ENCODE assay signal across 17 cellular contexts in the genomic region with DNA sequence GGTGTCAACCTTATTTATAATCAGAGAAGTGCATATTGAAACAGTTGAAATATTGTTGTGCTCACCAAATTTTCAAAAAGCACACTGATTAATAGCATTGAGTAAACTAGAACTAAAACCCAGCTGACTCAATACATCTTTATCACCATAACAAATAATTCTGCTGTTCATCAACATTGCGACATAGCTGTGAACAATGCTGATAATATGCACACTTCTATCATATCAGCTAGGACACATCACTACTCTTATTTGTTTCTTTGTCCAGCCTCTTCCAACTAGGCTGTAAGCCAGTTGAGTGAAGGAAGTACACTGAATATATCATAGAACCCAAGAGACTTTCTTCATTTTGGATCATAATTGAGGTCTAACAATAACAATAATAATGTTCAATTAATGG.
A peak's percentile ranks its signal among the peaks of the same experiment; 100 is the strongest.
DNase-seq lines count a peak whose midpoint lies in the region; ATAC-seq and TF ChIP-seq lines count a peak whose summit lies in the region.
"Had no signal": no experiment of that assay in that cellular context is flagged by ENCODE, and none has a peak within 500 bp of the region (broad histone marks: within the 10 kb centered on the region; RNA-seq: fewer than 3 reads in every experiment).

No MANE protein-coding gene starts in this region.

- H3K36me3 ChIP-seq in HCT116 (ENCODE audit: control insufficient read depth in 1 of 2, insufficient read depth in 2 of 2, low read length in 2 of 2), result no peaks in the 10 kb centered on the region
- no peaks in the 10 kb centered on the region for H3K36me3 ChIP-seq in body of pancreas (replicated peaks in 1 of 2; ENCODE audit: insufficient read depth in 1 of 2, low read depth in 2 of 2)
- no peaks in the 10 kb centered on the region for H3K36me3 ChIP-seq in right atrium auricular region
- H3K36me3 ChIP-seq: heart left ventricle, right lobe of liver, stomach had no signal

- H3K9me2 ChIP-seq in HCT116 (ENCODE audit: insufficient read depth), result no peaks in the 10 kb centered on the region

- intact Hi-C loops in HCT116 (cut with micrococcal nuclease) (no loop called here), body of pancreas (cut with DNase I) (no loop called here)

- BruUV-seq in HCT116 (replicated peaks; lab: Mats Ljungman, UMichigan), result no TSS peak

- H3K9me3 ChIP-seq in HCT116 (ENCODE audit: control insufficient read depth in 1 of 2, insufficient read depth in 1 of 2, low read depth in 1 of 2, low read length in 2 of 2) (no peaks in the 10 kb centered on the region), body of pancreas (no peaks in the 10 kb centered on the region), right atrium auricular region (peaks cover 0 to 5% of the 10 kb centered on the region in 2 donors)
- H3K9me3 ChIP-seq: right lobe of liver had no signal

- 26 to 31% methylated on average over 1 of the region's 1 CpG for WGBS in body of pancreas, 2 donors

- H3K4me3 ChIP-seq in HCT116 (replicated peaks in 1 of 2; ENCODE audit: low read depth in 1 of 2, low read length in 2 of 2) (no peak overlapping the region), body of pancreas (no peak overlapping the region), right atrium auricular region (no peak overlapping the region)
- H3K4me3 ChIP-seq: heart left ventricle, lung, right lobe of liver, stomach had no signal

- TF ChIP-seq CTCF in HCT116 (IDR thresholded peaks at IDR 0.05 in 2 of 3, conservative IDR thresholded peaks at IDR 0.05 in 1 of 3; ENCODE audit: borderline replicate concordance in 1 of 3, insufficient read depth in 1 of 3, low read depth in 2 of 3, low read length in 2 of 3) (no peak), foreskin keratinocyte (conservative IDR thresholded peaks at IDR 0.05) (no peak), body of pancreas (IDR thresholded peaks at IDR 0.05) (no peak), right atrium auricular region (IDR thresholded peaks at IDR 0.05) (no peak)

- ATAC-seq in HCT116, result no peak
- peak; percentile 97 for ATAC-seq in foreskin keratinocyte
- no peak for ATAC-seq in body of pancreas
- ATAC-seq: heart left ventricle had no signal

- CTCF ChIA-PET in HCT116 (lab: Charles Lee), result no interaction called here

- no peak for TF ChIP-seq RAD21 in HCT116 (IDR thresholded peaks at IDR 0.05; ENCODE audit: low read depth)

- H3K4me1 ChIP-seq in HCT116 (ENCODE audit: control insufficient read depth in 1 of 2, insufficient read depth in 2 of 2, low read length in 2 of 2) (no peaks in the 10 kb centered on the region), foreskin keratinocyte (no peaks in the 10 kb centered on the region), body of pancreas (no peaks in the 10 kb centered on the region), right atrium auricular region (no peaks in the 10 kb centered on the region)
- H3K4me1 ChIP-seq: right lobe of liver, stomach had no signal

- H2AFZ ChIP-seq in HCT116 (ENCODE audit: low read depth, low read length, poor library complexity, severe bottlenecking), result no peak overlapping the region

- no peak overlapping the region for H3K27ac ChIP-seq in HCT116 (ENCODE audit: low read depth, low read length)
- no peak overlapping the region for H3K27ac ChIP-seq in foreskin keratinocyte
- no peak overlapping the region for H3K27ac ChIP-seq in body of pancreas
- no peak overlapping the region for H3K27ac ChIP-seq in right atrium auricular region
- H3K27ac ChIP-seq: epithelial cell of prostate, heart left ventricle, right lobe of liver, stomach had no signal

- H3K79me2 ChIP-seq in HCT116 (ENCODE audit: insufficient read depth, low read length), result no peaks in the 10 kb centered on the region

- DNase-seq in HCT116 (ENCODE audit: low read depth, low spot score) (no peak), amniotic epithelial cell (ENCODE audit: low read depth) (peak; percentile 87), foreskin keratinocyte (peak; percentile 72 to 85), stromal cell of bone marrow (ENCODE audit: low read depth) (peak; percentile 28), NCI-H1930 (lab: John Stamatoyannopoulos, UW) (no peak), body of pancreas (no peak), right atrium auricular region (ENCODE audit: low spot score) (no peak)
- DNase-seq: activated CD4-positive, alpha-beta T cell treated with anti-CD3 and anti-CD28 coated beads for 4 hours; activated naive CD8-positive, alpha-beta T cell treated with anti-CD3 and anti-CD28 coated beads, Interleukin-2, amount 10 ng/mL, durations not matched to agents 7 days and 5 days; heart left ventricle; MV-4-11; NCI-H187; right lobe of liver; stomach; SW 1271 had no signal

- no peaks in the 10 kb centered on the region for H3K27me3 ChIP-seq in HCT116 (ENCODE audit: insufficient read depth, low read length)
- H3K27me3 ChIP-seq in foreskin keratinocyte, result no peaks in the 10 kb centered on the region
- no peaks in the 10 kb centered on the region for H3K27me3 ChIP-seq in body of pancreas
- no peaks in the 10 kb centered on the region for H3K27me3 ChIP-seq in right atrium auricular region
- H3K27me3 ChIP-seq: heart left ventricle, right lobe of liver, stomach had no signal

- POLR2A ChIA-PET in HCT116 (lab: Charles Lee), result no interaction called here

- H3K4me2 ChIP-seq in HCT116 (ENCODE audit: low read length), result no peak overlapping the region

- no peak overlapping the region for H3K9ac ChIP-seq in HCT116 (ENCODE audit: low read length)

- TF ChIP-seq POLR2A in HCT116 (IDR thresholded peaks at IDR 0.05; ENCODE audit: borderline replicate concordance, extremely low read depth, insufficient read depth, insufficient read length) (no peak), body of pancreas (IDR thresholded peaks at IDR 0.05) (no peak)

- RAD21 ChIA-PET in HCT116 (lab: Charles Lee; ENCODE audit: low non-redundant PET in 1 of 2, low total read pairs in 2 of 2, uncharacterized antibody in 2 of 2, unreplicated experiment in 2 of 2), result no interaction called here

- no peaks in the 10 kb centered on the region for H4K20me1 ChIP-seq in HCT116 (ENCODE audit: insufficient read depth)

TF ChIP-seq in HCT116, 20 proteins besides CTCF, POLR2A, EP300 and RAD21:
- TF ChIP-seq CEBPB (IDR thresholded peaks at IDR 0.05; ENCODE audit: low read depth), result peak; percentile 50
- TF ChIP-seq, protein P1, sequence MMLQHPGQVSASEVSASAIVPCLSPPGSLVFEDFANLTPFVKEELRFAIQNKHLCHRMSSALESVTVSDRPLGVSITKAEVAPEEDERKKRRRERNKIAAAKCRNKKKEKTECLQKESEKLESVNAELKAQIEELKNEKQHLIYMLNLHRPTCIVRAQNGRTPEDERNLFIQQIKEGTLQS (IDR thresholded peaks at IDR 0.05), result no peak
TF ChIP-seq in HCT116: peak in this region for 1.

Comparison
In these comparisons a context has a peak if more than half of its experiments do, and no peak if none do; other contexts are left out.
1. DNase-seq: peak in amniotic epithelial cell (single experiment), foreskin keratinocyte (2 of 2) and stromal cell of bone marrow (single experiment); none in HCT116 (single experiment), NCI-H1930 (0 of 2), body of pancreas (0 of 4) and right atrium auricular region (single experiment).